Comparison of ENCODE assay signal across 9 cellular contexts in the genomic region with DNA sequence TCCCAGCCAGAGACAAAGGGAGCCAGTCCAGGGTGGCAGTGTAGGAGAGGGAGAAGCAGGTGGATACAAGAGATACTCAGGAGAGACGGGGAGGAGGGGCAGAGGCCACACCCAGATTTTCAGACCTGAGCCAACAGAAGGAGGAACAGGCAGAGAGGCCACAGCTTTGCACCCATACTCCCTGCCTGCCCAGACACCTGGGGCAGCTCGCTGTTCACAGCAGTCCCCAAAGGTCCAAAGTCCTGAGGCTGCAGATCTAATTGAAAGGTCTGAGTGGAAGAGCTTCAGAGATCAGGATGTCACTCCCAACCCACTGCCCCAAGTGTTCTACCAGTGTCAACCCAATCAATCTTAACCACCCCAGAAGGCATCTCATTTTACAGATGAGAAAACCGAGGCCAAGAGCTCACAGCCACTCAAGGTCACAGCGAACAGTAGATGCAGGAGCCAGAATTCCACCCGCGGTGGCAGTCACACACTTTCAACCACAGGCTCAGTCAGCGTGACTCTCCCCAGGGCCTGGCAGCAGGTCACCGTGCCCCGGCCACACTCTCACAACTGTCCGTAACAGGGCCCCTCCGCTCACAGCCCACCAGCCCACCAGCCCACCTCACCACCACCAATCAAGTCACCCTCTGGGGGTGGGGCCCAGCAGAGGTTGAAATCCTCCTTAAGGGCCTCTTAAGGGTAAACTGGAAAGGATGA. TPM values are rescaled to one million over a fixed set of nuclear protein-coding genes. Genes with fewer than 3 reads are reported as not detected.
DNase-seq lines count a peak whose midpoint lies in the region; TF ChIP-seq lines count a peak whose summit lies in the region.
"Had no signal": no experiment of that assay in that cellular context is flagged by ENCODE, and none has a peak within 500 bp of the region (broad histone marks: within the 10 kb centered on the region; RNA-seq: fewer than 3 reads in every experiment).

No MANE protein-coding gene starts in this region.

- H3K9ac ChIP-seq in colonic mucosa (ENCODE audit: low read depth in 2 of 2, low read length in 2 of 2) (peak overlapping the region; percentile 40 to 46), trophoblast cell (ENCODE audit: low read length) (no peak overlapping the region)

- no peak overlapping the region for H4K91ac ChIP-seq in trophoblast cell (ENCODE audit: low read depth, low read length)

- H3K9me3 Mint-ChIP-seq in CD4-positive, alpha-beta memory T cell = no peaks in the 10 kb centered on the region
- H3K9me3 Mint-ChIP-seq in activated T-helper 2 cell treated with anti-CD3 and anti-CD28 coated beads, Interferon-gamma antibody, Interleukin-2, Interleukin-4, amounts not matched to agents 10 μg/mL and 5 μg/mL and 100 μg/mL, durations not matched to agents 14 hours and 24 hours and 36 hours = no peaks in the 10 kb centered on the region

- H2BK12ac ChIP-seq in trophoblast cell (ENCODE audit: low read length) = no peak overlapping the region

- H2AK5ac ChIP-seq in trophoblast cell (ENCODE audit: low read length) = no peak overlapping the region

- H3K79me1 ChIP-seq in trophoblast cell (ENCODE audit: low read length) = peaks cover 27% of the 10 kb centered on the region

- H3K36me3 Mint-ChIP-seq in CD4-positive, alpha-beta memory T cell = peaks cover 0 to 4% of the 10 kb centered on the region in 2 donors
- no peaks in the 10 kb centered on the region for H3K36me3 Mint-ChIP-seq in activated T-helper 2 cell treated with anti-CD3 and anti-CD28 coated beads, Interferon-gamma antibody, Interleukin-2, Interleukin-4, amounts not matched to agents 10 μg/mL and 5 μg/mL and 100 μg/mL, durations not matched to agents 14 hours and 24 hours and 36 hours (ENCODE audit: low read depth)

- peak overlapping the region; percentile 71 for H3K4ac ChIP-seq in trophoblast cell (ENCODE audit: low read depth, low read length)

- DNase-seq in CD4-positive, alpha-beta memory T cell = no peak
- DNase-seq in NCI-H510A (lab: John Stamatoyannopoulos, UW) (peak; percentile 36), colonic mucosa (peak; percentile 89), trophoblast cell (no peak), NCI-H2196 (lab: John Stamatoyannopoulos, UW; ENCODE audit: unreplicated experiment) (no peak), ACHN (no peak)
- DNase-seq in activated T-helper 2 cell treated with anti-CD3 and anti-CD28 coated beads, Interferon-gamma antibody, Interleukin-2, Interleukin-4, amounts not matched to agents 10 μg/mL and 5 μg/mL and 100 μg/mL, durations not matched to agents 14 hours and 24 hours and 36 hours (ENCODE audit: low spot score) = no peak
- no peak for DNase-seq in stimulated activated CD4-positive, alpha-beta T cell treated with anti-CD3 and anti-CD28 coated beads, Interleukin-4, amount 100 ng/mL, for 24 hours
- DNase-seq: testis had no signal

- no peak overlapping the region for H4K12ac ChIP-seq in trophoblast cell (ENCODE audit: low read depth, low read length)

- in situ Hi-C loops in ACHN (cut with HindIII; ENCODE audit: low pct_ligation_motif_present, low pct_unique_long_range_greater_than_20kb, low sequenced_read_pairs) = no loop called here

- no peak overlapping the region for H3K4me3 ChIP-seq in CD4-positive, alpha-beta memory T cell (ENCODE audit: low read length in 2 of 2)
- H3K4me3 ChIP-seq in colonic mucosa = no peak overlapping the region
- H3K4me3 ChIP-seq in trophoblast cell (ENCODE audit: low read depth, low read length) = no peak overlapping the region
- H3K4me3 ChIP-seq: testis had no signal

- no peak overlapping the region for H2BK5ac ChIP-seq in trophoblast cell (ENCODE audit: low read depth, low read length, poor library complexity)

- intact Hi-C loops in CD4-positive, alpha-beta memory T cell (cut with micrococcal nuclease) = no loop called here
- intact Hi-C loops in colonic mucosa (cut with DNase I) = no loop called here
- intact Hi-C loops in activated T-helper 2 cell treated with anti-CD3 and anti-CD28 coated beads, Interferon-gamma antibody, Interleukin-2, Interleukin-4, amounts not matched to agents 10 μg/mL and 5 μg/mL and 100 μg/mL, durations not matched to agents 14 hours and 24 hours and 36 hours (cut with micrococcal nuclease) = no loop called here

- CTCF ChIA-PET in CD4-positive, alpha-beta memory T cell (lab: Charles Lee; ENCODE audit: partially characterized antibody) = no interaction called here

- no peaks in the 10 kb centered on the region for H3K36me3 ChIP-seq in CD4-positive, alpha-beta memory T cell (ENCODE audit: insufficient read depth, low read length)
- no peaks in the 10 kb centered on the region for H3K36me3 ChIP-seq in colonic mucosa
- peaks cover 8 to 29% of the 10 kb centered on the region in 2 experiments for H3K36me3 ChIP-seq in trophoblast cell (ENCODE audit: control insufficient read depth in 1 of 2, insufficient read depth in 2 of 2, low read length in 2 of 2)

- peak overlapping the region in 5 of 7 donors; percentile 57 to 89 (median 80) for H3K27ac Mint-ChIP-seq in CD4-positive, alpha-beta memory T cell
- H3K27ac Mint-ChIP-seq in activated T-helper 2 cell treated with anti-CD3 and anti-CD28 coated beads, Interferon-gamma antibody, Interleukin-2, Interleukin-4, amounts not matched to agents 10 μg/mL and 5 μg/mL and 100 μg/mL, durations not matched to agents 14 hours and 24 hours and 36 hours = no peak overlapping the region

- WGBS in trophoblast cell (ENCODE audit: extremely low coverage, insufficient coverage, insufficient read length) = no CpG with 5 or more reads among the region's 11 CpGs

- H3K27me3 ChIP-seq in CD4-positive, alpha-beta memory T cell (ENCODE audit: insufficient read depth, low read length) = no peaks in the 10 kb centered on the region
- H3K27me3 ChIP-seq in colonic mucosa = no peaks in the 10 kb centered on the region
- no peaks in the 10 kb centered on the region for H3K27me3 ChIP-seq in trophoblast cell (ENCODE audit: insufficient read depth, low read length)
- H3K27me3 ChIP-seq: testis had no signal

- peaks cover 10 to 67% (median 34%) of the 10 kb centered on the region in 4 donors for H3K4me1 Mint-ChIP-seq in CD4-positive, alpha-beta memory T cell
- H3K4me1 Mint-ChIP-seq in activated T-helper 2 cell treated with anti-CD3 and anti-CD28 coated beads, Interferon-gamma antibody, Interleukin-2, Interleukin-4, amounts not matched to agents 10 μg/mL and 5 μg/mL and 100 μg/mL, durations not matched to agents 14 hours and 24 hours and 36 hours (ENCODE audit: low read depth) = peaks cover 12% of the 10 kb centered on the region

- no peak overlapping the region for H2AFZ ChIP-seq in trophoblast cell (ENCODE audit: insufficient read depth, low read length, poor library complexity)

- H3K27ac ChIP-seq in CD4-positive, alpha-beta memory T cell (ENCODE audit: low read depth, low read length) = no peak overlapping the region
- peak overlapping the region; percentile 81 for H3K27ac ChIP-seq in colonic mucosa
- no peak overlapping the region for H3K27ac ChIP-seq in trophoblast cell (ENCODE audit: low read depth, low read length)
- H3K27ac ChIP-seq: testis had no signal

- POLR2A ChIA-PET in CD4-positive, alpha-beta memory T cell (lab: Charles Lee; ENCODE audit: partially characterized antibody) = no interaction called here

- peaks cover 15% of the 10 kb centered on the region for H3K4me1 ChIP-seq in CD4-positive, alpha-beta memory T cell (ENCODE audit: insufficient read depth, low read length)
- peaks cover 34% of the 10 kb centered on the region for H3K4me1 ChIP-seq in colonic mucosa
- H3K4me1 ChIP-seq in trophoblast cell (ENCODE audit: control insufficient read depth in 1 of 2, insufficient read depth in 2 of 2, low read length in 2 of 2) = peaks cover 58 to 73% of the 10 kb centered on the region in 2 experiments

- H3K23ac ChIP-seq in trophoblast cell (ENCODE audit: low read length) = no peak overlapping the region

- H3K27me3 Mint-ChIP-seq in CD4-positive, alpha-beta memory T cell = no peaks in the 10 kb centered on the region
- H3K27me3 Mint-ChIP-seq in activated T-helper 2 cell treated with anti-CD3 and anti-CD28 coated beads, Interferon-gamma antibody, Interleukin-2, Interleukin-4, amounts not matched to agents 10 μg/mL and 5 μg/mL and 100 μg/mL, durations not matched to agents 14 hours and 24 hours and 36 hours (ENCODE audit: low read depth) = no peaks in the 10 kb centered on the region

- no peak overlapping the region for H3K18ac ChIP-seq in trophoblast cell (ENCODE audit: low read length)

- H3K4me3 Mint-ChIP-seq in CD4-positive, alpha-beta memory T cell = peak overlapping the region in 2 of 8 donors; percentile 10 to 50
- no peak overlapping the region for H3K4me3 Mint-ChIP-seq in activated T-helper 2 cell treated with anti-CD3 and anti-CD28 coated beads, Interferon-gamma antibody, Interleukin-2, Interleukin-4, amounts not matched to agents 10 μg/mL and 5 μg/mL and 100 μg/mL, durations not matched to agents 14 hours and 24 hours and 36 hours (ENCODE audit: low read depth)

- no peaks in the 10 kb centered on the region for H3K9me3 ChIP-seq in CD4-positive, alpha-beta memory T cell (ENCODE audit: control insufficient read depth in 1 of 2, low read length in 2 of 2)
- H3K9me3 ChIP-seq in colonic mucosa (no peaks in the 10 kb centered on the region), trophoblast cell (ENCODE audit: insufficient read depth, low read depth, low read length) (no peaks in the 10 kb centered on the region)
- H3K9me3 ChIP-seq: testis had no signal

- H4K8ac ChIP-seq in trophoblast cell (ENCODE audit: low read depth, low read length) = no peak overlapping the region

- H3K4me2 ChIP-seq in trophoblast cell (ENCODE audit: low read length) = no peak overlapping the region

- H3K14ac ChIP-seq in trophoblast cell (ENCODE audit: low read length) = peak overlapping the region; percentile 4

- H2BK120ac ChIP-seq in trophoblast cell (ENCODE audit: insufficient read depth, low read length, poor library complexity) = no peak overlapping the region

- H3K79me2 ChIP-seq in trophoblast cell (ENCODE audit: control insufficient read depth, insufficient read depth, low read length, poor library complexity) = peaks cover 56% of the 10 kb centered on the region

- no peak for TF ChIP-seq CTCF in colonic mucosa (IDR thresholded peaks at IDR 0.05)

RNA-seq across cellular contexts. Expression of a gene that starts 33.4 kb away (rescaled TPM):
- 10 to 100 TPM; 70.8 to 75.1 TPM for total RNA-seq in CD4-positive, alpha-beta memory T cell
- 10 to 100 TPM; 33.6 to 63.3 TPM for polyA plus RNA-seq in CD4-positive, alpha-beta memory T cell
- total RNA-seq in colonic mucosa = 100 to 1,000 TPM; 106 to 185 TPM
- polyA plus RNA-seq in trophoblast cell (2013) = 427 and 440 TPM in 2 replicates
- 133 and 134 TPM in 2 replicates for total RNA-seq in activated T-helper 2 cell treated with anti-CD3 and anti-CD28 coated beads, Interferon-gamma antibody, Interleukin-2, Interleukin-4, amounts not matched to agents 10 μg/mL and 5 μg/mL and 100 μg/mL, durations not matched to agents 14 hours and 24 hours and 36 hours

Comparison
In these comparisons a context has a peak if more than half of its experiments do, and no peak if none do; other contexts are left out.
1. DNase-seq: peak in NCI-H510A (single experiment) and colonic mucosa (single experiment); none in CD4-positive, alpha-beta memory T cell (0 of 5), trophoblast cell (0 of 2), activated T-helper 2 cell treated with anti-CD3 and anti-CD28 coated beads, Interferon-gamma antibody, Interleukin-2, Interleukin-4, amounts not matched to agents 10 μg/mL and 5 μg/mL and 100 μg/mL, durations not matched to agents 14 hours and 24 hours and 36 hours (single experiment), stimulated activated CD4-positive, alpha-beta T cell treated with anti-CD3 and anti-CD28 coated beads, Interleukin-4, amount 100 ng/mL, for 24 hours (single experiment), NCI-H2196 (single experiment) and ACHN (single experiment).